Comparison of ENCODE assay signal across 21 cellular contexts in the genomic region with DNA sequence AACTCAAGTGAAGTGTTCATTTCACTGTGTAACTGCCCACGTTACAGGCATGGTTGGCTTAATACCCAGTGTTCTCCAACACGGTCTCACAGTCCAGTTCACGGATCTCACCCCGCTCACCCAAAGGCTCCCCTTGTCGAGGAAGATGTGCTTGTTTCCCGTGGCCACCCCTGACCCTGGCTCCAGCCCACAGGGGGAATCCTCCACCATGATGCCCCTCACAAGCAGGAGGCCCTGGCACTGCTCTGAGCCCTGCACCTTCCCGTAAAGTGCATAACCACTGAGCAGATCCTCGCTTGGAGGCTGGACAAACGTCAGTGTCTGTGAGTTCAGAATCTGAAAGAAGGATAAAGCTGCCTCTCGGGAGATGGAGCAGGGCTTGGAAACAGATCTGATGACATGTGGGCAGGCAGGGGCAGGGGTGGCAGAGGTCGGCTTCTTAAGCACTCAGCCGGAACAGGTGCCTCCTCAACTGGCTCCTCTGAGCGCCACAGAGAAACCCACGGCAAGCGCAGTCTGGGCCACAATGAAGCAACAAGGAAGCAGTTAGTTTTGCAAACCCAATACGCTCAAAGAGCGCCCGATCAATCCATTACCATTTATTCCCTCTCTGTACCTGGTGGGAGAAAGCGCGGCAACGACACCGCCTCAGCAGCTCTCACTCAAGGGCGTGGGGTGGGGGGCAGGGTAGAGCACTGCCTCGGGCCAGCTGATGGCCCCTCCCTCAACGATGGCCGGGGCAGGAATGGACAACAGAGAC. TPM values are rescaled to one million over a fixed set of nuclear protein-coding genes. Genes with fewer than 3 reads are reported as not detected.
DNase-seq lines count a peak whose midpoint lies in the region; ATAC-seq and TF ChIP-seq lines count a peak whose summit lies in the region.
"Had no signal": no experiment of that assay in that cellular context is flagged by ENCODE, and none has a peak within 500 bp of the region (broad histone marks: within the 10 kb centered on the region; RNA-seq: fewer than 3 reads in every experiment).

No MANE protein-coding gene starts in this region.

- CTCF ChIA-PET in WTC11 (lab: Charles Lee): interaction anchor here (1.1 kb wide), 2 partner anchors 89 to 239 kb away, joined by 3 read pairs; no protein-coding TSS in a partner anchor

- peak; percentile 27 for DNase-seq in Right ventricle myocardium superior
- DNase-seq in heart right ventricle: no peak
- DNase-seq in WTC11 (ENCODE audit: low spot score): no peak
- peak; percentile 29 for DNase-seq in lower lobe of right lung
- DNase-seq in aorta: peak; percentile 29 to 62
- no peak for DNase-seq in D341Med (ENCODE audit: low spot score)
- no peak for DNase-seq in AG08395 (ENCODE audit: low spot score)
- DNase-seq: activated CD8-positive, alpha-beta T cell treated with anti-CD3 and anti-CD28 coated beads for 36 hours; dermis blood vessel endothelial cell; DMS 273 treated with DMSO at 0.1 percent for 48 hours; foreskin keratinocyte; HCEC 1CT; IMR-90; kidney glomerular epithelial cell; MG63; NCI-H1436 treated with DMSO at 0.1 percent for 48 hours; NCI-H524 treated with DMSO at 0.1 percent for 48 hours; retina had no signal

- H3K4me1 Mint-ChIP-seq in WTC11: peaks cover 51% of the 10 kb centered on the region

- H3K4me3 Mint-ChIP-seq in WTC11: no peak overlapping the region
- H3K4me3 Mint-ChIP-seq: activated CD8-positive, alpha-beta T cell treated with anti-CD3 and anti-CD28 coated beads for 36 hours had no signal

- no peak overlapping the region for H3K27ac ChIP-seq in heart right ventricle
- H3K27ac ChIP-seq in lower lobe of right lung: no peak overlapping the region
- no peak overlapping the region for H3K27ac ChIP-seq in aorta (ENCODE audit: low read depth in 1 of 2, low read length in 2 of 2)
- H3K27ac ChIP-seq: epithelial cell of prostate, foreskin keratinocyte, VCaP had no signal

- H3K36me3 ChIP-seq in heart right ventricle (peaks cover 0 to 8% (median 0%) of the 10 kb centered on the region in 9 donors), lower lobe of right lung (peaks cover 8% of the 10 kb centered on the region), aorta (ENCODE audit: control insufficient read depth in 1 of 2, insufficient read depth in 2 of 2, low read length in 1 of 2) (no peaks in the 10 kb centered on the region)
- H3K36me3 ChIP-seq: MG63 had no signal

- ATAC-seq in Right ventricle myocardium superior (ENCODE audit: poor library complexity) (no peak), heart right ventricle (no peak), WTC11 (no peak), lower lobe of right lung (no peak), aorta (ENCODE audit: low FRiP score) (no peak), HG02884 (IDR thresholded peaks at IDR 0.05; ENCODE audit: unreplicated experiment) (no peak)
- ATAC-seq: activated CD8-positive, alpha-beta T cell treated with anti-CD3 and anti-CD28 coated beads for 36 hours; foreskin keratinocyte had no signal

- POLR2A ChIA-PET in WTC11 (lab: Charles Lee): no interaction called here

- no peak for TF ChIP-seq CTCF in heart right ventricle (IDR thresholded peaks at IDR 0.05)
- no peak for TF ChIP-seq CTCF in WTC11 (IDR thresholded peaks at IDR 0.05)
- no peak for TF ChIP-seq CTCF in lower lobe of right lung (IDR thresholded peaks at IDR 0.05)

- peak overlapping the region; percentile 92 for H3K27ac Mint-ChIP-seq in WTC11
- H3K27ac Mint-ChIP-seq: activated CD8-positive, alpha-beta T cell treated with anti-CD3 and anti-CD28 coated beads for 36 hours had no signal

- H3K27me3 ChIP-seq in heart right ventricle (no peaks in the 10 kb centered on the region), lower lobe of right lung (ENCODE audit: low read depth) (no peaks in the 10 kb centered on the region), aorta (ENCODE audit: control insufficient read depth in 1 of 2, insufficient read depth in 2 of 2, low read length in 1 of 2) (no peaks in the 10 kb centered on the region)
- H3K27me3 ChIP-seq: foreskin keratinocyte, MG63 had no signal

- H3K4me1 ChIP-seq in heart right ventricle (peaks cover 0 to 38% (median 21%) of the 10 kb centered on the region in 9 donors), lower lobe of right lung (peaks cover 19% of the 10 kb centered on the region), aorta (ENCODE audit: control insufficient read depth in 1 of 2, insufficient read depth in 2 of 2, low read length in 2 of 2) (no peaks in the 10 kb centered on the region)
- H3K4me1 ChIP-seq: foreskin keratinocyte had no signal

- H3K9me3 ChIP-seq in heart right ventricle: no peaks in the 10 kb centered on the region
- H3K9me3 ChIP-seq in lower lobe of right lung: no peaks in the 10 kb centered on the region
- no peaks in the 10 kb centered on the region for H3K9me3 ChIP-seq in aorta (ENCODE audit: control insufficient read depth, low read length)
- H3K9me3 ChIP-seq: MG63 had no signal

- H3K27me3 Mint-ChIP-seq in WTC11 (ENCODE audit: low read depth): no peaks in the 10 kb centered on the region
- H3K27me3 Mint-ChIP-seq: activated CD8-positive, alpha-beta T cell treated with anti-CD3 and anti-CD28 coated beads for 36 hours had no signal

- H3K9me3 Mint-ChIP-seq in WTC11: no peaks in the 10 kb centered on the region
- H3K9me3 Mint-ChIP-seq: activated CD8-positive, alpha-beta T cell treated with anti-CD3 and anti-CD28 coated beads for 36 hours had no signal

- WGBS in heart right ventricle, 2 donors: 94% methylated on average over 26 of the region's 26 CpGs
- WGBS in aorta, 2 donors: 92 to 94% methylated on average over 26 of the region's 26 CpGs

- H3K4me3 ChIP-seq in heart right ventricle (no peak overlapping the region), lower lobe of right lung (no peak overlapping the region), aorta (ENCODE audit: low read length in 2 of 2) (no peak overlapping the region)
- H3K4me3 ChIP-seq: MG63 had no signal

- peaks cover 3% of the 10 kb centered on the region; the same call in 1 of the 2 replicates for H3K36me3 Mint-ChIP-seq in WTC11

- intact Hi-C loops in Right ventricle myocardium superior (cut with DNase I): no loop called here
- intact Hi-C loops in heart right ventricle (cut with DNase I): no loop called here
- intact Hi-C loops in lower lobe of right lung (cut with DNase I): no loop called here
- intact Hi-C loops in aorta (cut with DNase I): no loop called here

TF ChIP-seq in WTC11, 78 proteins besides CTCF, POLR2A, EP300 and RAD21:
- TF ChIP-seq CREM (CRISPR knock-in tag; IDR thresholded peaks at IDR 0.05): no peak
- TF ChIP-seq, protein P1, sequence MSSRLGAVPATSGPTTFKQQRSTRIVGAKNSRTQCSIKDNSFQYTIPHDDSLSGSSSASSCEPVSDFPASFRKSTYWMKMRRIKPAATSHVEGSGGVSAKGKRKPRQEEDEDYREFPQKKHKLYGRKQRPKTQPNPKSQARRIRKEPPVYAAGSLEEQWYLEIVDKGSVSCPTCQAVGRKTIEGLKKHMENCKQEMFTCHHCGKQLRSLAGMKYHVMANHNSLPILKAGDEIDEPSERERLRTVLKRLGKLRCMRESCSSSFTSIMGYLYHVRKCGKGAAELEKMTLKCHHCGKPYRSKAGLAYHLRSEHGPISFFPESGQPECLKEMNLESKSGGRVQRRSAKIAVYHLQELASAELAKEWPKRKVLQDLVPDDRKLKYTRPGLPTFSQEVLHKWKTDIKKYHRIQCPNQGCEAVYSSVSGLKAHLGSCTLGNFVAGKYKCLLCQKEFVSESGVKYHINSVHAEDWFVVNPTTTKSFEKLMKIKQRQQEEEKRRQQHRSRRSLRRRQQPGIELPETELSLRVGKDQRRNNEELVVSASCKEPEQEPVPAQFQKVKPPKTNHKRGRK (CRISPR knock-in tag; IDR thresholded peaks at IDR 0.05; ENCODE audit: borderline replicate concordance): no peak

RNA-seq across cellular contexts. Expression of a gene that starts 17.6 kb away (rescaled TPM):
- 24.9 TPM for total RNA-seq in Right ventricle myocardium superior
- total RNA-seq in heart right ventricle: 10 to 100 TPM; 18.8 to 40.0 (median 27.2) TPM
- polyA plus RNA-seq in heart right ventricle: 10 to 100 TPM in 1 of 2 donors, 1 to 10 TPM in 1; 3.7 to 14.9 TPM
- total RNA-seq in WTC11 (2021): 35.0 to 44.4 TPM (median 42.3 TPM) in 3 replicates
- total RNA-seq in lower lobe of right lung: 44.9 TPM
- 10 to 100 TPM; 50.7 to 75.5 TPM for total RNA-seq in aorta
- 1 to 10 TPM; 6.8 to 9.6 TPM for polyA plus RNA-seq in aorta

Comparison
In these comparisons a context has a peak if more than half of its experiments do, and no peak if none do; other contexts are left out.
1. DNase-seq: peak in Right ventricle myocardium superior (single experiment), lower lobe of right lung (single experiment) and aorta (2 of 2); none in heart right ventricle (0 of 2), WTC11 (single experiment), D341Med (single experiment) and AG08395 (single experiment).